Comparison of ENCODE assay signal across 7 cellular contexts in genomic region chr1:203267347-203267846, GRCh38. TPM values are rescaled to one million over a fixed set of nuclear protein-coding genes. Genes with fewer than 3 reads are reported as not detected.
DNase-seq lines count a peak whose midpoint lies in the region; FAIRE-seq and TF ChIP-seq lines count a peak whose summit lies in the region.

No MANE protein-coding gene starts in this region.

- no peaks in the 10 kb centered on the region for H3K79me2 ChIP-seq in mesendoderm (ENCODE audit: control insufficient read depth, insufficient read depth, low read length)

- no peaks in the 10 kb centered on the region for H3K36me3 Mint-ChIP-seq in endothelial cell (ENCODE audit: low read depth, unreplicated experiment)

- no peak overlapping the region for H2BK15ac ChIP-seq in mesendoderm (replicated peaks; ENCODE audit: low read depth)

- no peak for TF ChIP-seq POLR2A in GM12892 (IDR thresholded peaks at IDR 0.05; ENCODE audit: low read depth, low read length)

- peak overlapping the region; percentile 68 for H3K4me3 ChIP-seq in HUES6 (ENCODE audit: low read depth, low read length)
- peak overlapping the region; percentile 46 for H3K4me3 ChIP-seq in NT2/D1 (ENCODE audit: insufficient read length, low read depth)
- H3K4me3 ChIP-seq in mesendoderm (ENCODE audit: low read length), result peak overlapping the region; percentile 50

- H4K8ac ChIP-seq in mesendoderm (ENCODE audit: low read depth, low read length), result no peak overlapping the region

- peaks cover 7% of the 10 kb centered on the region for H3K27me3 ChIP-seq in HUES6 (ENCODE audit: control insufficient read depth, insufficient read depth, low read length)
- peaks cover 9% of the 10 kb centered on the region for H3K27me3 ChIP-seq in NT2/D1 (ENCODE audit: insufficient read depth, insufficient read length)
- no peaks in the 10 kb centered on the region for H3K27me3 ChIP-seq in mesendoderm (ENCODE audit: insufficient read depth, low read length, poor library complexity)

- H3K4ac ChIP-seq in mesendoderm (ENCODE audit: low read depth, low read length), result no peak overlapping the region

- peak overlapping the region; percentile 9 for H3K27ac Mint-ChIP-seq in endothelial cell (ENCODE audit: unreplicated experiment)

- H3K27ac ChIP-seq in HUES6 (ENCODE audit: low read depth, low read length) (no peak overlapping the region), mesendoderm (ENCODE audit: low read depth, low read length) (no peak overlapping the region)

- H3K9me3 ChIP-seq in HUES6 (ENCODE audit: control insufficient read depth, insufficient read depth, low read depth, low read length) (no peaks in the 10 kb centered on the region), NT2/D1 (ENCODE audit: insufficient read depth, low read length) (no peaks in the 10 kb centered on the region)

- H3K36me3 ChIP-seq in HUES6 (ENCODE audit: control insufficient read depth, insufficient read depth, low read length), result no peaks in the 10 kb centered on the region
- no peaks in the 10 kb centered on the region for H3K36me3 ChIP-seq in NT2/D1 (ENCODE audit: insufficient read depth, insufficient read length, low read length)
- no peaks in the 10 kb centered on the region for H3K36me3 ChIP-seq in mesendoderm (ENCODE audit: control insufficient read depth, insufficient read depth, low read length)

- peak overlapping the region; percentile 44 for H3K9ac ChIP-seq in HUES6 (ENCODE audit: low read length)
- peak overlapping the region; percentile 74 for H3K9ac ChIP-seq in NT2/D1 (ENCODE audit: insufficient read length, low read depth)
- peak overlapping the region; percentile 74 for H3K9ac ChIP-seq in mesendoderm (ENCODE audit: low read length)

- no peak overlapping the region for H3K23ac ChIP-seq in mesendoderm (ENCODE audit: low read length)

- DNase-seq in GM12892 (ENCODE audit: insufficient read length), result peak; percentile 50
- peak; percentile 89 for DNase-seq in NT2/D1 (ENCODE audit: low read depth, low spot score)
- peak; percentile 63 for DNase-seq in activated CD8-positive, alpha-beta memory T cell treated with anti-CD3 and anti-CD28 coated beads, Interleukin-2, amount 50 U/mL, for 24 hours (ENCODE audit: extremely low read depth)
- DNase-seq in endothelial cell (ENCODE audit: low spot score), result peak; percentile 84
- peak; percentile 94 for DNase-seq in mesendoderm
- peak; percentile 36 to 67 for DNase-seq in stimulated activated CD8-positive, alpha-beta memory T cell treated with anti-CD3 and anti-CD28 coated beads, Interleukin-15, amount 100 ng/mL, for 4 hours (ENCODE audit: low read depth in 2 of 2)

- FAIRE-seq in GM12892 (lab: Jason Lieb, UNC), result peak; percentile 67

- no peak overlapping the region for H2AK5ac ChIP-seq in mesendoderm (ENCODE audit: low read length)

- H3K4me1 ChIP-seq in HUES6 (ENCODE audit: control insufficient read depth, insufficient read depth, low read length) (peaks cover 8% of the 10 kb centered on the region), NT2/D1 (ENCODE audit: insufficient read depth, insufficient read length) (peaks cover 4% of the 10 kb centered on the region), mesendoderm (ENCODE audit: control insufficient read depth, low read depth, low read length) (no peaks in the 10 kb centered on the region)

- no peaks in the 10 kb centered on the region for H3K79me1 ChIP-seq in mesendoderm (ENCODE audit: low read length)

- whole genome bisulfite sequencing in mesendoderm (ENCODE audit: extremely low coverage, insufficient coverage, low lambda C conversion rate), result no CpG with 5 or more reads among the region's 20 CpGs

- no peak overlapping the region for H2BK5ac ChIP-seq in mesendoderm (ENCODE audit: low read length)

- peak; percentile 92 for TF ChIP-seq CTCF in endothelial cell (IDR thresholded peaks at IDR 0.05; ENCODE audit: unreplicated experiment)

- H2BK120ac ChIP-seq in mesendoderm (ENCODE audit: low read depth, low read length), result no peak overlapping the region

- peak overlapping the region; percentile 89 for H3K4me2 ChIP-seq in mesendoderm (ENCODE audit: low read length)

- H3K27me3 Mint-ChIP-seq in endothelial cell (ENCODE audit: unreplicated experiment), result no peaks in the 10 kb centered on the region

- H3K56ac ChIP-seq in mesendoderm (ENCODE audit: low read length), result peak overlapping the region; percentile 89

- peaks cover 3% of the 10 kb centered on the region for H3K4me1 Mint-ChIP-seq in endothelial cell (ENCODE audit: unreplicated experiment)

- no peaks in the 10 kb centered on the region for H3K9me3 Mint-ChIP-seq in endothelial cell (ENCODE audit: unreplicated experiment)

- no peak overlapping the region for H4K5ac ChIP-seq in mesendoderm (ENCODE audit: low read length)

- peak overlapping the region; percentile 91 for H3K4me3 Mint-ChIP-seq in endothelial cell (ENCODE audit: unreplicated experiment)

- H3K18ac ChIP-seq in mesendoderm (ENCODE audit: low read length), result peak overlapping the region; percentile 92

RNA-seq across cellular contexts. Expression of gene BTG2, which starts 37.9 kb away (rescaled TPM):
- polyA plus RNA-seq in GM12892 (2012; ENCODE audit: missing spikeins), result 58.2 TPM
- total RNA-seq in endothelial cell (ENCODE audit: unreplicated experiment), result 80.0 TPM
- 4.1 TPM for polyA plus RNA-seq in mesendoderm (2013, experiment 1 of 2)
- polyA plus RNA-seq in mesendoderm (2013, experiment 2 of 2), result 3.9 TPM

RNA-seq across cellular contexts. Expression of gene CHIT1, which starts 37.9 kb away (rescaled TPM):
- 1.7 TPM for polyA plus RNA-seq in GM12892 (2012; ENCODE audit: missing spikeins)
- not detected for total RNA-seq in endothelial cell (ENCODE audit: unreplicated experiment)
- polyA plus RNA-seq in mesendoderm (2013, experiment 1 of 2), result not detected
- polyA plus RNA-seq in mesendoderm (2013, experiment 2 of 2), result not detected
